15 cellular contexts compared by ENCODE assay signal in genomic region chr4:150582101-150582565, GRCh38. TPM values are rescaled to one million over a fixed set of nuclear protein-coding genes. Genes with fewer than 3 reads are reported as not detected.
A peak's percentile ranks its signal among the peaks of the same experiment; 100 is the strongest.
DNase-seq lines count a peak whose midpoint lies in the region; ATAC-seq and TF ChIP-seq lines count a peak whose summit lies in the region.
"Had no signal": no experiment of that assay in that cellular context is flagged by ENCODE, and none has a peak within 500 bp of the region (broad histone marks: within the 10 kb centered on the region; RNA-seq: fewer than 3 reads in every experiment).

MAB21L2 (plus strand) TSS chr4:150582151; CDS start chr4:150583030, 879 bp downstream.

- no peaks in the 10 kb centered on the region for H3K4me1 ChIP-seq in A673 (ENCODE audit: insufficient read depth, low read length, poor library complexity, severe bottlenecking)

- intact Hi-C loops in A673 (cut with micrococcal nuclease; ENCODE audit: unreplicated experiment) = no loop called here

- no peaks in the 10 kb centered on the region for H3K9me3 ChIP-seq in A673 (ENCODE audit: low read depth, low read length, poor library complexity, severe bottlenecking)

- no TSS peak for BruUV-seq in A673 (replicated peaks; lab: Mats Ljungman, UMichigan)

- DNase-seq in H7 (peak; percentile 19), cardiac fibroblast (ENCODE audit: low read depth in 2 of 2) (peak in 1 of 2 donors; percentile 18), islet precursor cell (peak; percentile 52), skeletal muscle cell (ENCODE audit: low read depth) (no peak), hippocampal formation (lab: John Stamatoyannopoulos, UW) (no peak), A673 (ENCODE audit: low spot score) (no peak), epidermal melanocyte (ENCODE audit: insufficient read length, low spot score) (no peak)
- DNase-seq: activated CD4-positive, alpha-beta memory T cell treated with anti-CD3 and anti-CD28 coated beads for 36 hours; activated naive CD8-positive, alpha-beta T cell treated with anti-CD3 and anti-CD28 coated beads for 36 hours; CD8-positive, alpha-beta memory T cell; KBM-7; NCI-H226; nucleus accumbens had no signal

- H3K4me3 ChIP-seq in H7 (ENCODE audit: insufficient read depth, low read depth, low read length) (peak within 1 kb of the TSS; percentile 43), cardiac fibroblast (replicated peaks in 1 of 2; ENCODE audit: low read depth in 2 of 2, low read length in 2 of 2) (peak within 1 kb of the TSS; percentile 54 to 55), skeletal muscle cell (ENCODE audit: low read depth, low read length) (peak within 1 kb of the TSS; percentile 53), A673 (ENCODE audit: low read depth, low read length, poor library complexity, severe bottlenecking) (no peak within 1 kb of the TSS)
- H3K4me3 ChIP-seq: SK-N-MC had no signal

- H3K27ac ChIP-seq in A673 (ENCODE audit: low read depth, low read length, poor library complexity, severe bottlenecking) = no peak within 1 kb of the TSS
- H3K27ac ChIP-seq: SK-N-MC had no signal

- CTCF ChIA-PET in A673 (lab: Charles Lee) = no interaction called here

- peaks cover 60% of the 10 kb centered on the region for H3K27me3 ChIP-seq in H7 (ENCODE audit: control insufficient read depth, insufficient read depth, low read length)
- H3K27me3 ChIP-seq in A673 (replicated peaks; ENCODE audit: insufficient read depth, low read depth, low read length, poor library complexity) = no peaks in the 10 kb centered on the region

- POLR2A ChIA-PET in A673 (lab: Charles Lee; ENCODE audit: low non-redundant PET) = no interaction called here

- no peak for TF ChIP-seq CTCF in cardiac fibroblast (IDR thresholded peaks at IDR 0.05; ENCODE audit: low read depth, low read length)
- TF ChIP-seq CTCF in A673 (conservative IDR thresholded peaks at IDR 0.05; ENCODE audit: low read depth, low read length) = no peak

- no peak for ATAC-seq in GM18498 (IDR thresholded peaks at IDR 0.05; ENCODE audit: unreplicated experiment)

- no peaks in the 10 kb centered on the region for H3K36me3 ChIP-seq in H7 (replicated peaks; ENCODE audit: control insufficient read depth, insufficient read depth, low read length)
- H3K36me3 ChIP-seq in A673 (ENCODE audit: insufficient read depth, low read length, poor library complexity, severe bottlenecking) = peaks cover 5% of the 10 kb centered on the region

RNA-seq across cellular contexts. Expression of gene MAB21L2, which starts in this region (rescaled TPM):
- total RNA-seq in H7 (2014; rRNA removed; shearing (Covaris generic)) = not detected in 2 replicates
- not detected in 2 replicates for total RNA-seq in A673 (2021)
- total RNA-seq: activated CD4-positive, alpha-beta memory T cell treated with anti-CD3 and anti-CD28 coated beads for 36 hours; activated naive CD8-positive, alpha-beta T cell treated with anti-CD3 and anti-CD28 coated beads for 36 hours; CD8-positive, alpha-beta memory T cell had no signal

Comparison
In these comparisons a context has a peak if more than half of its experiments do, and no peak if none do; other contexts are left out.
1. Peak in DNase-seq and H3K4me3 ChIP-seq in H7; RNA of the gene not detected or under 1 TPM.